Comparison of ENCODE assay signal across 10 cellular contexts in genomic region chr1:147223740-147224615, GRCh38. TPM values are rescaled to one million over a fixed set of nuclear protein-coding genes. Genes with fewer than 3 reads are reported as not detected.
DNase-seq lines count a peak whose midpoint lies in the region; ATAC-seq and TF ChIP-seq lines count a peak whose summit lies in the region.
"Had no signal": no experiment of that assay in that cellular context is flagged by ENCODE, and none has a peak within 500 bp of the region (broad histone marks: within the 10 kb centered on the region; RNA-seq: fewer than 3 reads in every experiment).

No MANE protein-coding gene starts in this region.

- CTCF ChIA-PET in Caco-2 (lab: Charles Lee), result no interaction called here
- CTCF ChIA-PET in IMR-90 (lab: Yijun Ruan, JAX), result no interaction called here
- CTCF ChIA-PET in activated CD8-positive, alpha-beta memory T cell treated with anti-CD3 and anti-CD28 coated beads, Interleukin-2, amount 10 ng/mL, durations not matched to agents 7 days and 5 days (lab: Charles Lee), result interaction anchor here (4.1 kb wide), 1 partner anchor 19 kb away, joined by 39 read pairs; the partner anchor contains the start of gene CHD1L

- no peak overlapping the region for H2BK15ac ChIP-seq in IMR-90 (ENCODE audit: low read depth, low read length)

- dilution Hi-C loops in IMR-90 (cut with HindIII; ENCODE audit: low sequenced_read_pairs, unreplicated experiment), result no loop called here

- 63% methylated on average over 4 of the region's 14 CpGs; no CpG with 5 or more reads in 1 of the 2 experiments for WGBS in IMR-90 (ENCODE audit: extremely low coverage in 2 of 2, insufficient read length in 1 of 2), 2 experiments
- 85% methylated on average over 8 to 14 of the region's 14 CpGs for WGBS in endodermal cell (ENCODE audit: insufficient coverage in 1 of 2, insufficient read length in 1 of 2), 2 experiments

- no peak overlapping the region for H2AK5ac ChIP-seq in IMR-90 (ENCODE audit: low read depth, low read length)

- H2BK120ac ChIP-seq in IMR-90 (ENCODE audit: low read depth, low read length), result no peak overlapping the region

- no peaks in the 10 kb centered on the region for H3K36me3 Mint-ChIP-seq in Caco-2 (ENCODE audit: insufficient read depth, unreplicated experiment)
- no peaks in the 10 kb centered on the region for H3K36me3 Mint-ChIP-seq in endodermal cell (ENCODE audit: low read depth)
- H3K36me3 Mint-ChIP-seq in nephron progenitor cell (ENCODE audit: low read depth), result no peaks in the 10 kb centered on the region
- no peaks in the 10 kb centered on the region for H3K36me3 Mint-ChIP-seq in activated CD8-positive, alpha-beta memory T cell treated with anti-CD3 and anti-CD28 coated beads, Interleukin-2, amount 10 ng/mL, durations not matched to agents 7 days and 5 days

- in situ Hi-C loops in IMR-90 (cut with MboI; ENCODE audit: low sequenced_read_pairs) (no loop called here), G401 (cut with HindIII; ENCODE audit: low sequenced_read_pairs) (no loop called here)

- TF ChIP-seq CTCF in Caco-2 (IDR thresholded peaks at IDR 0.05; ENCODE audit: insufficient read depth in 1 of 2, low read depth in 1 of 2, low read length in 1 of 2, severe bottlenecking in 1 of 2, unreplicated experiment in 1 of 2) (no peak), IMR-90 (conservative IDR thresholded peaks at IDR 0.05; ENCODE audit: low read depth, low read length) (no peak), endodermal cell (conservative IDR thresholded peaks at IDR 0.05) (no peak), nephron progenitor cell (IDR thresholded peaks at IDR 0.05) (no peak)

- peak overlapping the region; percentile 17 for H3K4me3 Mint-ChIP-seq in Caco-2 (ENCODE audit: unreplicated experiment)
- peak overlapping the region; percentile 59 for H3K4me3 Mint-ChIP-seq in endodermal cell
- peak overlapping the region; percentile 48 for H3K4me3 Mint-ChIP-seq in nephron progenitor cell
- H3K4me3 Mint-ChIP-seq in activated CD8-positive, alpha-beta memory T cell treated with anti-CD3 and anti-CD28 coated beads, Interleukin-2, amount 10 ng/mL, durations not matched to agents 7 days and 5 days, result no peak overlapping the region

- no peak overlapping the region for H4K8ac ChIP-seq in IMR-90 (ENCODE audit: low read depth in 2 of 2, low read length in 2 of 2)

- DNase-seq in Caco-2, result no peak
- no peak for DNase-seq in IMR-90
- DNase-seq in endodermal cell, result no peak
- peak; percentile 10 for DNase-seq in nephron progenitor cell
- DNase-seq in activated CD8-positive, alpha-beta memory T cell treated with anti-CD3 and anti-CD28 coated beads, Interleukin-2, amount 10 ng/mL, durations not matched to agents 7 days and 5 days, result no peak
- no peak for DNase-seq in MG63
- no peak for DNase-seq in G401 (ENCODE audit: low spot score)
- DNase-seq: activated CD4-positive, alpha-beta T cell treated with anti-CD3 and anti-CD28 coated beads for 48 hours; NCI-H1930; OCI-M1 had no signal

- H4K5ac ChIP-seq in IMR-90 (ENCODE audit: low read depth, low read length), result no peak overlapping the region

- H4K91ac ChIP-seq in IMR-90 (ENCODE audit: insufficient read depth, low read depth, low read length), result no peak overlapping the region

- intact Hi-C loops in Caco-2 (cut with micrococcal nuclease; ENCODE audit: unreplicated experiment), result loop anchor here (2.0 kb wide), 1 partner anchor 39 kb away; no protein-coding TSS in a partner anchor
- intact Hi-C loops in IMR-90 (cut with micrococcal nuclease), result no loop called here

- no peak overlapping the region for H3K23ac ChIP-seq in IMR-90 (ENCODE audit: low read depth, low read length)

- TF ChIP-seq RAD21 in IMR-90 (IDR thresholded peaks at IDR 0.05; ENCODE audit: low read length), result no peak

- peak overlapping the region; percentile 61 for H2AK9ac ChIP-seq in IMR-90 (replicated peaks; ENCODE audit: low read depth, low read length, poor library complexity)

- no peak overlapping the region for H3K4ac ChIP-seq in IMR-90 (ENCODE audit: low read depth, low read length)

- no peak overlapping the region for H3K4me2 ChIP-seq in IMR-90 (ENCODE audit: low read depth, low read length)

- H2BK5ac ChIP-seq in IMR-90 (ENCODE audit: low read depth, low read length, poor library complexity, severe bottlenecking), result no peak overlapping the region

- no peaks in the 10 kb centered on the region for H3K27me3 ChIP-seq in Caco-2 (replicated peaks; ENCODE audit: control insufficient read depth, insufficient read depth, low read length)
- H3K27me3 ChIP-seq in IMR-90 (ENCODE audit: control insufficient read depth, insufficient read depth, low read length), result no peaks in the 10 kb centered on the region; the same call in 1 of the 2 replicates
- no peaks in the 10 kb centered on the region for H3K27me3 ChIP-seq in endodermal cell (ENCODE audit: control insufficient read depth, insufficient read depth, low read length, poor library complexity, severe bottlenecking)
- H3K27me3 ChIP-seq in MG63, result no peaks in the 10 kb centered on the region

- POLR2A ChIA-PET in Caco-2 (lab: Charles Lee) (no interaction called here), IMR-90 (lab: Charles Lee; ENCODE audit: unreplicated experiment) (no interaction called here)

- TF ChIP-seq POLR2A in IMR-90 (IDR thresholded peaks at IDR 0.05; ENCODE audit: low read depth, low read length), result no peak

- H3K4me1 ChIP-seq in Caco-2 (no peaks in the 10 kb centered on the region), IMR-90 (ENCODE audit: control insufficient read depth, insufficient read depth, low read length) (peaks cover 2% of the 10 kb centered on the region; the same call in 1 of the 2 replicates), endodermal cell (ENCODE audit: control insufficient read depth, insufficient read depth, low read length) (peaks cover 3% of the 10 kb centered on the region)

- H3K9ac ChIP-seq in IMR-90 (ENCODE audit: low read depth, low read length), result no peak overlapping the region
- no peak overlapping the region for H3K9ac ChIP-seq in endodermal cell (ENCODE audit: extremely low read depth, low read length, poor library complexity, severe bottlenecking)

- H3K27ac Mint-ChIP-seq in Caco-2 (ENCODE audit: unreplicated experiment) (no peak overlapping the region), endodermal cell (no peak overlapping the region), nephron progenitor cell (no peak overlapping the region)
- no peak overlapping the region for H3K27ac Mint-ChIP-seq in activated CD8-positive, alpha-beta memory T cell treated with anti-CD3 and anti-CD28 coated beads, Interleukin-2, amount 10 ng/mL, durations not matched to agents 7 days and 5 days

- no peak overlapping the region for H2AFZ ChIP-seq in IMR-90 (replicated peaks; ENCODE audit: low read length, poor library complexity)

- H3K9me3 Mint-ChIP-seq in Caco-2 (ENCODE audit: unreplicated experiment) (no peaks in the 10 kb centered on the region), endodermal cell (no peaks in the 10 kb centered on the region), nephron progenitor cell (peaks cover 3% of the 10 kb centered on the region)
- no peaks in the 10 kb centered on the region for H3K9me3 Mint-ChIP-seq in activated CD8-positive, alpha-beta memory T cell treated with anti-CD3 and anti-CD28 coated beads, Interleukin-2, amount 10 ng/mL, durations not matched to agents 7 days and 5 days (ENCODE audit: low read depth)

- no peaks in the 10 kb centered on the region for H3K9me3 ChIP-seq in Caco-2
- no peaks in the 10 kb centered on the region for H3K9me3 ChIP-seq in IMR-90 (ENCODE audit: control insufficient read depth, insufficient read depth, low read length)
- no peaks in the 10 kb centered on the region for H3K9me3 ChIP-seq in endodermal cell (ENCODE audit: control insufficient read depth, low read length)
- no peaks in the 10 kb centered on the region for H3K9me3 ChIP-seq in MG63

- H3K36me3 ChIP-seq in Caco-2 (ENCODE audit: control insufficient read depth, insufficient read depth, low read length) (no peaks in the 10 kb centered on the region), IMR-90 (ENCODE audit: control insufficient read depth, insufficient read depth, low read length) (no peaks in the 10 kb centered on the region), endodermal cell (ENCODE audit: control insufficient read depth, insufficient read depth, low read length) (no peaks in the 10 kb centered on the region), MG63 (no peaks in the 10 kb centered on the region)

- H3K4me3 ChIP-seq in Caco-2 (ENCODE audit: low read depth, low read length), result no peak overlapping the region
- H3K4me3 ChIP-seq in IMR-90 (ENCODE audit: insufficient read depth, low read depth, low read length), result no peak overlapping the region
- H3K4me3 ChIP-seq in endodermal cell (ENCODE audit: low read length), result no peak overlapping the region
- H3K4me3 ChIP-seq in MG63, result no peak overlapping the region

- BruUV-seq in Caco-2 (replicated peaks; lab: Mats Ljungman, UMichigan) (no TSS peak), IMR-90 (replicated peaks; lab: Mats Ljungman, UMichigan) (no TSS peak)

- no peak overlapping the region for H3K14ac ChIP-seq in IMR-90 (replicated peaks; ENCODE audit: low read depth, low read length)

- H3K9me1 ChIP-seq in IMR-90 (ENCODE audit: insufficient read depth, low read length), result no peaks in the 10 kb centered on the region

- H3K27me3 Mint-ChIP-seq in Caco-2 (ENCODE audit: insufficient read depth, unreplicated experiment) (no peaks in the 10 kb centered on the region), endodermal cell (ENCODE audit: insufficient read depth) (peaks cover 19% of the 10 kb centered on the region), nephron progenitor cell (ENCODE audit: low read depth, poor library complexity) (peaks cover 29% of the 10 kb centered on the region)
- no peaks in the 10 kb centered on the region for H3K27me3 Mint-ChIP-seq in activated CD8-positive, alpha-beta memory T cell treated with anti-CD3 and anti-CD28 coated beads, Interleukin-2, amount 10 ng/mL, durations not matched to agents 7 days and 5 days

- H3K4me1 Mint-ChIP-seq in Caco-2 (ENCODE audit: low read depth, unreplicated experiment) (peaks cover 8% of the 10 kb centered on the region), endodermal cell (peaks cover 35% of the 10 kb centered on the region), nephron progenitor cell (peaks cover 47% of the 10 kb centered on the region)
- H3K4me1 Mint-ChIP-seq in activated CD8-positive, alpha-beta memory T cell treated with anti-CD3 and anti-CD28 coated beads, Interleukin-2, amount 10 ng/mL, durations not matched to agents 7 days and 5 days, result peaks cover 14% of the 10 kb centered on the region

- no peaks in the 10 kb centered on the region for H3K79me1 ChIP-seq in IMR-90 (ENCODE audit: low read depth in 1 of 2, low read length in 2 of 2)

- H3K56ac ChIP-seq in IMR-90 (ENCODE audit: extremely low read depth, insufficient read depth, low read length), result no peak overlapping the region

- ATAC-seq in IMR-90 (ENCODE audit: low read depth), result no peak
- no peak for ATAC-seq in activated CD8-positive, alpha-beta memory T cell treated with anti-CD3 and anti-CD28 coated beads, Interleukin-2, amount 10 ng/mL, durations not matched to agents 7 days and 5 days

- H3K18ac ChIP-seq in IMR-90 (ENCODE audit: low read depth, low read length), result no peak overlapping the region

- no peak overlapping the region for H2BK20ac ChIP-seq in IMR-90 (ENCODE audit: low read depth, low read length)

- H3K27ac ChIP-seq in IMR-90 (ENCODE audit: insufficient read depth, low read length) (no peak overlapping the region), endodermal cell (ENCODE audit: low read depth, low read length) (no peak overlapping the region)

- no peaks in the 10 kb centered on the region for H4K20me1 ChIP-seq in IMR-90 (ENCODE audit: insufficient read depth, low read length)

RNA-seq across cellular contexts. Expression of gene FMO5, which starts 1.2 kb away (rescaled TPM):
- total RNA-seq in Caco-2 (2022), result 1.9 and 2.0 TPM in 2 replicates
- total RNA-seq in IMR-90 (2012; rRNA removed), result 0.36 and 0.83 TPM in 2 replicates
- 0.50 and 0.51 TPM in 2 replicates for polyA plus RNA-seq in IMR-90 (2012; rRNA removed)
- 0.01 and 0.10 TPM in 2 replicates for polyA plus RNA-seq in IMR-90 (2012; cell fraction: cytosol; rRNA removed)
- 0.29 and 1.3 TPM in 2 replicates for polyA plus RNA-seq in IMR-90 (2012; cell fraction: nucleus; rRNA removed; ENCODE audit: low replicate concordance)
- total RNA-seq in endodermal cell, result 10 to 100 TPM; 13.9 to 14.1 TPM
- 2.6 TPM for polyA plus RNA-seq in endodermal cell (2013, experiment 1 of 2)
- 2.3 TPM for polyA plus RNA-seq in endodermal cell (2013, experiment 2 of 2)
- total RNA-seq in activated CD8-positive, alpha-beta memory T cell treated with anti-CD3 and anti-CD28 coated beads, Interleukin-2, amount 10 ng/mL, durations not matched to agents 7 days and 5 days, result under 1 TPM; 0.66 to 0.96 TPM
- not detected in 2 replicates for total RNA-seq in MG63 (2014; rRNA removed; shearing (Covaris generic); ENCODE audit: low replicate concordance)
- total RNA-seq in G401 (2014; rRNA removed; shearing (Covaris generic)), result 0.24 and 1.2 TPM in 2 replicates

RNA-seq across cellular contexts. Expression of gene CHD1L, which starts 18.5 kb away (rescaled TPM):
- 55.4 and 56.2 TPM in 2 replicates for total RNA-seq in Caco-2 (2022)
- total RNA-seq in IMR-90 (2012; rRNA removed), result 47.5 and 51.7 TPM in 2 replicates
- 28.2 and 31.2 TPM in 2 replicates for polyA plus RNA-seq in IMR-90 (2012; rRNA removed)
- polyA plus RNA-seq in IMR-90 (2012; cell fraction: cytosol; rRNA removed), result 6.2 and 8.3 TPM in 2 replicates
- 7.3 and 53.9 TPM in 2 replicates for polyA plus RNA-seq in IMR-90 (2012; cell fraction: nucleus; rRNA removed; ENCODE audit: low replicate concordance)
- total RNA-seq in endodermal cell, result 100 to 1,000 TPM; 112 to 117 TPM
- polyA plus RNA-seq in endodermal cell (2013, experiment 1 of 2), result 54.4 TPM
- polyA plus RNA-seq in endodermal cell (2013, experiment 2 of 2), result 52.3 TPM
- 10 to 100 TPM; 82.2 to 83.7 TPM for total RNA-seq in activated CD8-positive, alpha-beta memory T cell treated with anti-CD3 and anti-CD28 coated beads, Interleukin-2, amount 10 ng/mL, durations not matched to agents 7 days and 5 days
- 89.4 and 97.1 TPM in 2 replicates for total RNA-seq in MG63 (2014; rRNA removed; shearing (Covaris generic); ENCODE audit: low replicate concordance)
- total RNA-seq in G401 (2014; rRNA removed; shearing (Covaris generic)), result 64.8 and 76.5 TPM in 2 replicates

RNA-seq across cellular contexts. Expression of gene PRKAB2, which starts 51.7 kb away (rescaled TPM):
- 30.1 and 31.5 TPM in 2 replicates for total RNA-seq in Caco-2 (2022)
- total RNA-seq in IMR-90 (2012; rRNA removed), result 8.4 and 10.6 TPM in 2 replicates
- 9.7 and 11.0 TPM in 2 replicates for polyA plus RNA-seq in IMR-90 (2012; rRNA removed)
- polyA plus RNA-seq in IMR-90 (2012; cell fraction: cytosol; rRNA removed), result 2.7 and 2.9 TPM in 2 replicates
- 11.9 and 42.6 TPM in 2 replicates for polyA plus RNA-seq in IMR-90 (2012; cell fraction: nucleus; rRNA removed; ENCODE audit: low replicate concordance)
- 10 to 100 TPM; 50.5 to 83.5 TPM for total RNA-seq in endodermal cell
- polyA plus RNA-seq in endodermal cell (2013, experiment 1 of 2), result 38.7 TPM
- 37.8 TPM for polyA plus RNA-seq in endodermal cell (2013, experiment 2 of 2)
- total RNA-seq in activated CD8-positive, alpha-beta memory T cell treated with anti-CD3 and anti-CD28 coated beads, Interleukin-2, amount 10 ng/mL, durations not matched to agents 7 days and 5 days, result 10 to 100 TPM; 10.2 to 10.8 TPM
- 9.5 and 16.0 TPM in 2 replicates for total RNA-seq in MG63 (2014; rRNA removed; shearing (Covaris generic); ENCODE audit: low replicate concordance)
- total RNA-seq in G401 (2014; rRNA removed; shearing (Covaris generic)), result 6.0 and 12.5 TPM in 2 replicates
